8 cellular contexts compared by ENCODE assay signal in the genomic region with DNA sequence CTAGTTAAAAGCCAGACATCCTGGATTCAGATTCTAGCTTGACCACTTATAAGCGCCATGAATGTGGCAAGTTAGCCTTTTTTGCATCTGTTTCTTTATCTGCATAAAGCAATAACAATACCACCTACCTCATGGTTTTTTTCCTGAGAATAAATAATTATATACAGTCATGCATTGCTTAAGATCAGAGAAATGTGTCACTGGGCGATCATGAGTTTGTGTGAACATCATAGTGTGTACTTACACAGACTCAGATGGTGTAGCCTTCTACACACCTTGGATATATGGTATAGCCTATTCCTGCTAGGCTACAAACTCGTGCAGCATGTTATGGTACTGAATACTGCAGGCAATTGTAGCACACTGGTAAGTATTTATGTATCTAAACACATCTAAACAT.
A peak's percentile ranks its signal among the peaks of the same experiment; 100 is the strongest.
DNase-seq lines count a peak whose midpoint lies in the region; ATAC-seq, FAIRE-seq and TF ChIP-seq lines count a peak whose summit lies in the region.

No MANE protein-coding gene starts in this region.

- TF ChIP-seq POLR2A in GM12892 (IDR thresholded peaks at IDR 0.05; ENCODE audit: low read depth, low read length) (no peak), esophagus squamous epithelium (IDR thresholded peaks at IDR 0.05) (no peak)

- peak overlapping the region; percentile 43 for H2AFZ ChIP-seq in SU-DHL-6 (ENCODE audit: low read depth, low read length, severe bottlenecking)

- H3K9ac ChIP-seq in SU-DHL-6 (ENCODE audit: low read length): peak overlapping the region; percentile 40

- H3K9me2 ChIP-seq in SU-DHL-6 (replicated peaks; ENCODE audit: insufficient read depth, low read length): no peaks in the 10 kb centered on the region

- no peak overlapping the region for H3K4me3 ChIP-seq in SU-DHL-6 (ENCODE audit: insufficient read depth, low read length, poor library complexity, severe bottlenecking)
- H3K4me3 ChIP-seq in esophagus squamous epithelium: peak overlapping the region in 3 of 4 donors; percentile 46 to 70 (median 47)
- no peak overlapping the region for H3K4me3 ChIP-seq in small intestine (ENCODE audit: low read depth in 1 of 2, low read length in 2 of 2)

- H3K79me2 ChIP-seq in SU-DHL-6 (ENCODE audit: insufficient read depth, low read length): no peaks in the 10 kb centered on the region

- peaks cover 10 to 53% (median 10%) of the 10 kb centered on the region in 3 donors for H3K4me1 ChIP-seq in esophagus squamous epithelium
- peaks cover 0 to 2% of the 10 kb centered on the region in 2 donors for H3K4me1 ChIP-seq in small intestine (ENCODE audit: control insufficient read depth in 2 of 2, insufficient read depth in 1 of 2, low read depth in 1 of 2, low read length in 1 of 2)

- ATAC-seq in GM18502 (IDR thresholded peaks at IDR 0.05; ENCODE audit: poor library complexity, unreplicated experiment): no peak
- ATAC-seq in HG03439 (IDR thresholded peaks at IDR 0.05; ENCODE audit: unreplicated experiment): no peak

- H3K36me3 ChIP-seq in SU-DHL-6 (ENCODE audit: low read length) (peaks cover 4% of the 10 kb centered on the region; the same call in 1 of the 2 replicates), esophagus squamous epithelium (no peaks in the 10 kb centered on the region), small intestine (ENCODE audit: control insufficient read depth in 2 of 2, insufficient read depth in 2 of 2, low read length in 2 of 2) (no peaks in the 10 kb centered on the region)

- no peaks in the 10 kb centered on the region for H3F3A ChIP-seq in SU-DHL-6 (ENCODE audit: insufficient read depth)

- H3K4me2 ChIP-seq in SU-DHL-6 (ENCODE audit: low read depth, low read length, poor library complexity, severe bottlenecking): peak overlapping the region; percentile 59

- FAIRE-seq in GM12892 (lab: Jason Lieb, UNC): peak; percentile 30
- FAIRE-seq in small intestine (lab: Jason Lieb, UNC): no peak

- intact Hi-C loops in esophagus squamous epithelium (cut with DNase I): no loop called here

- DNase-seq in GM12892 (ENCODE audit: insufficient read length) (no peak), esophagus squamous epithelium (lab: John Stamatoyannopoulos, UW) (no peak), renal cortical epithelial cell (ENCODE audit: low read depth) (peak; percentile 11), small intestine (no peak)
- DNase-seq in NK-92 treated with Interleukin-12 subunit alpha and Interleukin-12 subunit beta, amount 100 ng/mL, for 24 hours (lab: John Stamatoyannopoulos, UW): no peak

- H3K27me3 ChIP-seq in SU-DHL-6 (ENCODE audit: low read length): no peaks in the 10 kb centered on the region
- H3K27me3 ChIP-seq in esophagus squamous epithelium: no peaks in the 10 kb centered on the region
- H3K27me3 ChIP-seq in small intestine (ENCODE audit: control insufficient read depth in 2 of 2, insufficient read depth in 2 of 2, low read length in 2 of 2): no peaks in the 10 kb centered on the region

- 81 to 86% methylated on average over 3 of the region's 3 CpGs for WGBS in esophagus squamous epithelium, 2 donors
- WGBS in small intestine, 3 donors: 86 to 92% (median 88%) methylated on average over 3 of the region's 3 CpGs

- H3K9me3 ChIP-seq in SU-DHL-6 (ENCODE audit: insufficient read depth, low read length): no peaks in the 10 kb centered on the region
- no peaks in the 10 kb centered on the region for H3K9me3 ChIP-seq in esophagus squamous epithelium
- no peaks in the 10 kb centered on the region for H3K9me3 ChIP-seq in small intestine (ENCODE audit: control insufficient read depth, low read depth)

- no peak overlapping the region for H3K27ac ChIP-seq in SU-DHL-6 (ENCODE audit: low read depth, low read length)
- peak overlapping the region; percentile 67 to 87 (median 80) for H3K27ac ChIP-seq in esophagus squamous epithelium
- H3K27ac ChIP-seq in small intestine (ENCODE audit: low read depth in 1 of 2, low read length in 1 of 2): peak overlapping the region in 1 of 2 donors; percentile 88

- no peak for TF ChIP-seq CTCF in SU-DHL-6 (IDR thresholded peaks at IDR 0.05; ENCODE audit: insufficient read depth, low read length, poor library complexity, severe bottlenecking)
- TF ChIP-seq CTCF in esophagus squamous epithelium (IDR thresholded peaks at IDR 0.05): no peak

- H4K20me1 ChIP-seq in SU-DHL-6 (ENCODE audit: low read depth, low read length): no peaks in the 10 kb centered on the region

Comparison
In these comparisons a context has a peak if more than half of its experiments do, and no peak if none do; other contexts are left out.
1. H3K4me3 ChIP-seq: peak in esophagus squamous epithelium (3 of 4); none in SU-DHL-6 (single experiment) and small intestine (0 of 2).